ENCODE assay signal across 8 cellular contexts in the genomic region with DNA sequence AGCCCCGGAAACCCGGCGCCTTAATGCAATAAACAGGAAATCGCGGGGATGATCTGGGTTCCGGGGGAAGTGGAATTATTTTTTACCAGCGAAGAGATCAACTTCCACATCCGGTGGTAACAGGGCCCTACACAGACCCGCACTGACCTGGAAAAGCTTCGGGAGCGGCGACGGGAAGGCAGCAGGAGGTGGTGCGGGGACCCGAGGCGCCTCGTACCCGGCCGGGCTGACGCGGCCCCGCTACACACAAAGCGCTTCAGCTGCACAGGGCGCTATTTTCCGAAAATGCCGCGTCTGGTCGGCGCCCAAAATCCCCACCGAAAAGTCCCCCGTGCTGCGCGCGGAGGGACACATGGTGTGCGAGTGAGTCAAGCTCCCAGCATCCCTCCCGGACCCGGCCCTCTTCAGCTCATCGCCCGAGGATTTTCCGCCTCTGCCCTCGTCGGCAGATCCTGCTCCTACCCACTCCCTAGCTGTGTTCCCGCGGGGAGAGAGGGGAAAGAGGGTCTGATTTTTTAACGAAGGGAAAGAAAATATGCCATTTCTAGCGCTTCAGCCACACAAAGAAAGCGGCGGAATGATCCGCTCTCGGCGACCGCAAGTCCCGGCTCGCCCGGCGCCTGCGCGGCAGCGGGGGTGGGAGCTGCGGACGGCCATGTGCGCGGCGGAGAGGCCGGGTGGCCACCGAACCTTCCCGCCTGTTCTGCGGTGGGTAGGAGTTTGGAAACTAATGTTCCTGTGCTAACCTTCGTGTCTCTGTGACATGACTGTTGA. TPM values are rescaled to one million over a fixed set of nuclear protein-coding genes. Genes with fewer than 3 reads are reported as not detected.
DNase-seq lines count a peak whose midpoint lies in the region; ATAC-seq, FAIRE-seq and TF ChIP-seq lines count a peak whose summit lies in the region.

GABPB1 (minus strand) TSS at position 361 of the 774 bp plus-strand sequence. CDS start 45,400 bp downstream, outside the sequence.

- FAIRE-seq in pancreas (lab: Jason Lieb, UNC), result no peak

- H3K27me3 ChIP-seq in pancreas (no peaks in the 10 kb centered on the region), thyroid gland (no peaks in the 10 kb centered on the region)

- H3K27ac ChIP-seq in pancreas (peak within 1 kb of the TSS; percentile 87 to 99 (median 96)), thyroid gland (peak within 1 kb of the TSS; percentile 98 to 99 (median 98))

- H3K36me3 ChIP-seq in pancreas (no peaks in the 10 kb centered on the region), thyroid gland (no peaks in the 10 kb centered on the region)

- TF ChIP-seq CTCF in pancreas (IDR thresholded peaks at IDR 0.05) (no peak), thyroid gland (IDR thresholded peaks at IDR 0.05) (no peak)

- no peaks in the 10 kb centered on the region for H3K9me3 ChIP-seq in pancreas
- H3K9me3 ChIP-seq in thyroid gland, result no peaks in the 10 kb centered on the region

- peak; percentile 28 to 71 for TF ChIP-seq POLR2A in thyroid gland (IDR thresholded peaks at IDR 0.05)

- 0 to 1% methylated on average over 67 to 69 of the region's 69 CpGs for WGBS in pancreas, 2 donors
- WGBS in thyroid gland, 2 donors, result 0 to 2% methylated on average over 38 to 59 of the region's 69 CpGs

- H3K4me3 ChIP-seq in pancreas (peak within 1 kb of the TSS; percentile 89 to 99 (median 96)), thyroid gland (replicated peaks in 1 of 3) (peak within 1 kb of the TSS; percentile 92 to 96 (median 93))

- DNase-seq in GM04503 (ENCODE audit: low read depth), result peak; percentile 85
- DNase-seq in NCI-H1105 treated with DMSO at 0.1 percent for 48 hours (lab: John Stamatoyannopoulos, UW), result peak; percentile 76
- peak; percentile 42 to 84 for DNase-seq in SW 1271 (lab: John Stamatoyannopoulos, UW)
- peak; percentile 70 for DNase-seq in activated naive CD8-positive, alpha-beta T cell treated with anti-CD3 and anti-CD28 coated beads, Interleukin-2, amount 50 U/mL, for 16 hours (ENCODE audit: low read depth, low spot score)
- peak; percentile 94 for DNase-seq in Right ventricle myocardium inferior (ENCODE audit: missing footprints)
- DNase-seq in pancreas, result peak; percentile 78 to 93 (median 86)
- peak; percentile 85 to 89 for DNase-seq in thyroid gland

- peaks cover 9 to 31% (median 15%) of the 10 kb centered on the region in 3 donors for H3K4me1 ChIP-seq in pancreas
- H3K4me1 ChIP-seq in thyroid gland, result peaks cover 36 to 43% of the 10 kb centered on the region in 2 donors

- intact Hi-C loops in Right ventricle myocardium inferior (cut with DNase I), result loop anchor here (2.0 kb wide), 1 partner anchor 70 kb away; the partner anchor contains the start of gene USP8
- intact Hi-C loops in pancreas (cut with DNase I), result no loop called here
- intact Hi-C loops in thyroid gland (cut with DNase I), result loop anchor here (5.0 kb wide), 1 partner anchor 67 kb away; the partner anchor contains the start of gene USP8

- ATAC-seq in HG02588 (IDR thresholded peaks at IDR 0.05; ENCODE audit: unreplicated experiment) (peak; percentile 49), Right ventricle myocardium inferior (peak; percentile 92), pancreas (peak; percentile 86 to 91 (median 88))

RNA-seq across cellular contexts. Expression of gene GABPB1, which starts in this region (rescaled TPM):
- total RNA-seq in Right ventricle myocardium inferior (10.9 TPM), pancreas (1 to 10 TPM; 4.6 to 9.7 (median 5.4) TPM), thyroid gland (10 to 100 TPM; 22.2 to 30.0 (median 27.3) TPM)
- polyA plus RNA-seq in pancreas, result 1 to 10 TPM; 2.9 to 4.9 TPM

Comparison
In these comparisons a context has a peak if more than half of its experiments do, and no peak if none do; other contexts are left out.
1. Peak in every context shown above with its lines: DNase-seq, ATAC-seq, H3K4me3 ChIP-seq and H3K27ac ChIP-seq.
2. intact Hi-C loops: an anchor here in Right ventricle myocardium inferior (2.0 kb wide) and thyroid gland (5.0 kb wide); none called in pancreas.